Comparison of ENCODE assay signal across 2 cellular contexts in the genomic region with DNA sequence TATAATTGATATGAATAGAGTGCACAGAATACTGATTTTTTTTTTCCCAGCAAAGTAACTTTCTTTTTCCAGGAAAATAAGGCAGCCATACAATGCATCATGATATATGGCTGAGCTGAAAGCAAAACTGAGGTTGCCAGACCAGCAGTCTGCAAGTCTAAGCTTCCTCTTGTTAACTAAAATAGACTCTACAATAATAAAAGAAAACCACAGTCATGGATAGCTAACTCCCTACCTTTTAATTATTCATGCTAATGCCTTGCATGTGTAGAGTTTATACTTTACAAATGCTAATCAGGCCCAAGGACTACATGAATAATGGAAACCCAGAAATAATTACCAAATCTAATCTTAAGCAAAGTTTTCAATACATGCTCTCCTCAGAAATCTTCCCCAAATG.
TF ChIP-seq lines count a peak whose summit lies in the region.

No MANE protein-coding gene starts in this region.

TF ChIP-seq in WTC11, 78 proteins besides CTCF, POLR2A, EP300 and RAD21:
- TF ChIP-seq SOX15 (CRISPR knock-in tag; IDR thresholded peaks at IDR 0.05) (no peak), NFATC4 (CRISPR knock-in tag; IDR thresholded peaks at IDR 0.05) (no peak), TCF7 (CRISPR knock-in tag; IDR thresholded peaks at IDR 0.05; ENCODE audit: low read depth) (no peak), MYBL2 (CRISPR knock-in tag; IDR thresholded peaks at IDR 0.05) (no peak), MXD4 (CRISPR knock-in tag; IDR thresholded peaks at IDR 0.05; ENCODE audit: borderline replicate concordance) (no peak), OVOL2 (CRISPR knock-in tag; IDR thresholded peaks at IDR 0.05; ENCODE audit: borderline replicate concordance) (no peak), CREM (CRISPR knock-in tag; IDR thresholded peaks at IDR 0.05) (no peak), CREB1 (CRISPR knock-in tag; IDR thresholded peaks at IDR 0.05) (no peak), ESRRA (CRISPR knock-in tag; IDR thresholded peaks at IDR 0.05; ENCODE audit: borderline replicate concordance) (no peak), TEAD1 (CRISPR knock-in tag; IDR thresholded peaks at IDR 0.05) (no peak)
- TF ChIP-seq, protein P1, sequence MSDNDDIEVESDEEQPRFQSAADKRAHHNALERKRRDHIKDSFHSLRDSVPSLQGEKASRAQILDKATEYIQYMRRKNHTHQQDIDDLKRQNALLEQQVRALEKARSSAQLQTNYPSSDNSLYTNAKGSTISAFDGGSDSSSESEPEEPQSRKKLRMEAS (CRISPR knock-in tag; IDR thresholded peaks at IDR 0.05) = no peak
- TF ChIP-seq, protein P2, sequence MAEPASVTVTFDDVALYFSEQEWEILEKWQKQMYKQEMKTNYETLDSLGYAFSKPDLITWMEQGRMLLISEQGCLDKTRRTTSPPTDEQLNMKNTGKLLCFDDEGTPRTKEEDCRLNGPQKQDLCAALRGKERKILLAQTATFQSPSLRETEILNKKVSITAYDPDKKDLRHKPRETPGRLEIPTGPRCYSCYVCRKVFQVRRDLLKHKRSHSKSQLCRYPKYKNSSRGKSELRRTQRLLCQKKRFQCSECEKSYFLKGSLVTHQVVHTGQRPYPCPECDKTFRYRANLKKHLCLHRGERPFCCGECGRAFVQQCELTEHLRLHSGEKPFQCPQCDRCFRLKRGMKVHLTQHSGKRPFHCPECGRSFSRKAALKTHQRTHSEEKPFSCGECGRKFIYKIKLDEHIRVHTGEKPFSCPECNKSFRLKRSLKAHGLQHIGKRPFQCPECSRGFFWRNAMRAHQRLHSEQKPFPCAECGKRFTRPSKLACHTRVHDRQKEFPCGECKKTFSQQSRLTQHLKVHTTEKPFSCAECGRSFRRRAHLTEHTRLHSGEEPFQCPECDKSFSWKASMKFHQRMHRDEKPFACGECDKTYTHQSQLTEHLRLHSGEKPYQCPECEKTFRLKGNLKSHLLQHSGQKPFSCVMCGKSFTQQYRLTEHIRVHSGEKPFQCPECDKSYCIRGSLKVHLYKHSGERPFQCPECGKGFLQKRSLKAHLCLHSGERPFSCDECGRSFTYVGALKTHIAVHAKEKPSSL (CRISPR knock-in tag; conservative IDR thresholded peaks at IDR 0.05) = no peak
- TF ChIP-seq, protein P3, sequence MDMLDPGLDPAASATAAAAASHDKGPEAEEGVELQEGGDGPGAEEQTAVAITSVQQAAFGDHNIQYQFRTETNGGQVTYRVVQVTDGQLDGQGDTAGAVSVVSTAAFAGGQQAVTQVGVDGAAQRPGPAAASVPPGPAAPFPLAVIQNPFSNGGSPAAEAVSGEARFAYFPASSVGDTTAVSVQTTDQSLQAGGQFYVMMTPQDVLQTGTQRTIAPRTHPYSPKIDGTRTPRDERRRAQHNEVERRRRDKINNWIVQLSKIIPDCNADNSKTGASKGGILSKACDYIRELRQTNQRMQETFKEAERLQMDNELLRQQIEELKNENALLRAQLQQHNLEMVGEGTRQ (CRISPR knock-in tag; IDR thresholded peaks at IDR 0.05) = no peak
- TF ChIP-seq, protein P4, sequence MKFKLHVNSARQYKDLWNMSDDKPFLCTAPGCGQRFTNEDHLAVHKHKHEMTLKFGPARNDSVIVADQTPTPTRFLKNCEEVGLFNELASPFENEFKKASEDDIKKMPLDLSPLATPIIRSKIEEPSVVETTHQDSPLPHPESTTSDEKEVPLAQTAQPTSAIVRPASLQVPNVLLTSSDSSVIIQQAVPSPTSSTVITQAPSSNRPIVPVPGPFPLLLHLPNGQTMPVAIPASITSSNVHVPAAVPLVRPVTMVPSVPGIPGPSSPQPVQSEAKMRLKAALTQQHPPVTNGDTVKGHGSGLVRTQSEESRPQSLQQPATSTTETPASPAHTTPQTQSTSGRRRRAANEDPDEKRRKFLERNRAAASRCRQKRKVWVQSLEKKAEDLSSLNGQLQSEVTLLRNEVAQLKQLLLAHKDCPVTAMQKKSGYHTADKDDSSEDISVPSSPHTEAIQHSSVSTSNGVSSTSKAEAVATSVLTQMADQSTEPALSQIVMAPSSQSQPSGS (CRISPR knock-in tag; IDR thresholded peaks at IDR 0.05; ENCODE audit: borderline replicate concordance, low read depth) = no peak
- TF ChIP-seq, protein P5, sequence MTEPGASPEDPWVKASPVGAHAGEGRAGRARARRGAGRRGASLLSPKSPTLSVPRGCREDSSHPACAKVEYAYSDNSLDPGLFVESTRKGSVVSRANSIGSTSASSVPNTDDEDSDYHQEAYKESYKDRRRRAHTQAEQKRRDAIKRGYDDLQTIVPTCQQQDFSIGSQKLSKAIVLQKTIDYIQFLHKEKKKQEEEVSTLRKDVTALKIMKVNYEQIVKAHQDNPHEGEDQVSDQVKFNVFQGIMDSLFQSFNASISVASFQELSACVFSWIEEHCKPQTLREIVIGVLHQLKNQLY (CRISPR knock-in tag; IDR thresholded peaks at IDR 0.05) = no peak

TF ChIP-seq in HepG2, 621 proteins besides CTCF, POLR2A, EP300 and RAD21:
- TF ChIP-seq SALL2 (CRISPR knock-in tag; IDR thresholded peaks at IDR 0.05) = no peak
